In genomic region chr5:119321569-119322311, GRCh38 we compare ENCODE assay signal across 1 cellular context.
TF ChIP-seq lines count a peak whose summit lies in the region.

No MANE protein-coding gene starts in this region.

TF ChIP-seq in K562, 482 proteins besides CTCF, POLR2A, EP300 and RAD21 (continued from another document and continues in another):
- peak; percentile 18 to 55; a peak in 2 of 4 replicates for TF ChIP-seq MNT (conservative IDR thresholded peaks at IDR 0.05)
- TF ChIP-seq STAT6 (CRISPR knock-in tag; IDR thresholded peaks at IDR 0.05), result no peak
- TF ChIP-seq TAF1 (IDR thresholded peaks at IDR 0.05; ENCODE audit: control insufficient read depth, extremely low read depth, insufficient read depth, low read length, severe bottlenecking), result peak; percentile 52
- TF ChIP-seq ZBTB8A (IDR thresholded peaks at IDR 0.05; ENCODE audit: partially characterized antibody), result no peak
- TF ChIP-seq ETV5 (CRISPR knock-in tag; IDR thresholded peaks at IDR 0.05; ENCODE audit: low read depth), result no peak
- TF ChIP-seq ZFX (CRISPR knock-in tag; IDR thresholded peaks at IDR 0.05), result 0 out of 2 replicates have a peak, but pooled peaks have one; percentile 3
- no peak for TF ChIP-seq ZNF436 (CRISPR knock-in tag; IDR thresholded peaks at IDR 0.05)
- TF ChIP-seq FOXA1 (IDR thresholded peaks at IDR 0.05; ENCODE audit: borderline replicate concordance), result no peak
- TF ChIP-seq ARID3B (CRISPR knock-in tag; IDR thresholded peaks at IDR 0.05; ENCODE audit: borderline replicate concordance), result no peak
- TF ChIP-seq SIN3A (IDR thresholded peaks at IDR 0.05; ENCODE audit: borderline replicate concordance in 2 of 2, control insufficient read depth in 1 of 2, low read depth in 2 of 2, low read length in 2 of 2), result no peak
- TF ChIP-seq PTBP1 (IDR thresholded peaks at IDR 0.05; ENCODE audit: low read depth, low read length), result no peak
- no peak for TF ChIP-seq HMGN3 (IDR thresholded peaks at IDR 0.05; ENCODE audit: borderline replicate concordance, extremely low read depth, insufficient read length, low read depth, low read length)
- TF ChIP-seq TCFL5 (CRISPR knock-in tag; conservative IDR thresholded peaks at IDR 0.05), result no peak
- TF ChIP-seq HNRNPL (IDR thresholded peaks at IDR 0.05; ENCODE audit: low read depth, low read length), result no peak
- TF ChIP-seq GATAD2B (IDR thresholded peaks at IDR 0.05; ENCODE audit: borderline replicate concordance), result peak; percentile 84
- no peak for TF ChIP-seq BCLAF1 (IDR thresholded peaks at IDR 0.05; ENCODE audit: borderline replicate concordance in 1 of 2, control insufficient read depth in 1 of 2, low read depth in 2 of 2, low read length in 1 of 2)
- peak; percentile 94 for TF ChIP-seq CTBP1 (IDR thresholded peaks at IDR 0.05; ENCODE audit: borderline replicate concordance)
- TF ChIP-seq ZNF174 (CRISPR knock-in tag; IDR thresholded peaks at IDR 0.05), result no peak
- no peak for TF ChIP-seq RBM14 (IDR thresholded peaks at IDR 0.05; ENCODE audit: borderline replicate concordance, insufficient read depth, low read depth, low read length)
- TF ChIP-seq CBX2 (IDR thresholded peaks at IDR 0.05; ENCODE audit: insufficient read depth, low read length, poor library complexity, severe bottlenecking), result no peak
- TF ChIP-seq EWSR1 (IDR thresholded peaks at IDR 0.05; ENCODE audit: borderline replicate concordance, low read depth, partially characterized antibody), result no peak
- 0 out of 2 replicates have a peak, but pooled peaks have one; percentile 2 for TF ChIP-seq IFI16 (CRISPR knock-in tag; IDR thresholded peaks at IDR 0.05)
- no peak for TF ChIP-seq ZNF561 (CRISPR knock-in tag; conservative IDR thresholded peaks at IDR 0.05)
- no peak for TF ChIP-seq MXI1 (IDR thresholded peaks at IDR 0.05; ENCODE audit: low read depth, low read length)
- no peak for TF ChIP-seq ZBTB1 (CRISPR knock-in tag; IDR thresholded peaks at IDR 0.05; ENCODE audit: borderline replicate concordance, low read depth)
- no peak for TF ChIP-seq HMGXB4 (CRISPR knock-in tag; IDR thresholded peaks at IDR 0.05)
- no peak for TF ChIP-seq ZNF507 (tag; conservative IDR thresholded peaks at IDR 0.05)
- no peak for TF ChIP-seq ZNF217 (CRISPR knock-in tag; IDR thresholded peaks at IDR 0.05)
- no peak for TF ChIP-seq NONO (IDR thresholded peaks at IDR 0.05; ENCODE audit: low read depth in 2 of 2, low read length in 1 of 2)
- TF ChIP-seq TFAP4 (CRISPR knock-in tag; IDR thresholded peaks at IDR 0.05; ENCODE audit: borderline replicate concordance), result no peak
- TF ChIP-seq MTA1 (IDR thresholded peaks at IDR 0.05; ENCODE audit: borderline replicate concordance), result peak; percentile 91
- peak; percentile 38; the same call in 1 of the 2 replicates for TF ChIP-seq ZBTB12 (CRISPR knock-in tag; IDR thresholded peaks at IDR 0.05)
- 0 out of 4 replicates have a peak, but pooled peaks of 1 of the 2 experiments have one; percentile 55 for TF ChIP-seq CSDE1 (IDR thresholded peaks at IDR 0.05)
- TF ChIP-seq NKRF (IDR thresholded peaks at IDR 0.05; ENCODE audit: borderline replicate concordance), result peak; percentile 57; the same call in 1 of the 2 replicates
- no peak for TF ChIP-seq ZKSCAN8 (CRISPR knock-in tag; IDR thresholded peaks at IDR 0.05)
- TF ChIP-seq ZBTB33 (CRISPR knock-in tag; IDR thresholded peaks at IDR 0.05), result no peak
- TF ChIP-seq CREB3 (tag; conservative IDR thresholded peaks at IDR 0.05; ENCODE audit: low read depth), result no peak
- TF ChIP-seq HMG20A (CRISPR knock-in tag; conservative IDR thresholded peaks at IDR 0.05), result no peak
- no peak for TF ChIP-seq MLX (CRISPR knock-in tag; conservative IDR thresholded peaks at IDR 0.05)
- TF ChIP-seq HDAC3 (IDR thresholded peaks at IDR 0.05; ENCODE audit: borderline replicate concordance, partially characterized antibody), result peak; percentile 55
- TF ChIP-seq NFATC3 (IDR thresholded peaks at IDR 0.05), result peak; percentile 68; the same call in 1 of the 2 replicates
